Comparison of ENCODE assay signal across 15 cellular contexts in the genomic region with DNA sequence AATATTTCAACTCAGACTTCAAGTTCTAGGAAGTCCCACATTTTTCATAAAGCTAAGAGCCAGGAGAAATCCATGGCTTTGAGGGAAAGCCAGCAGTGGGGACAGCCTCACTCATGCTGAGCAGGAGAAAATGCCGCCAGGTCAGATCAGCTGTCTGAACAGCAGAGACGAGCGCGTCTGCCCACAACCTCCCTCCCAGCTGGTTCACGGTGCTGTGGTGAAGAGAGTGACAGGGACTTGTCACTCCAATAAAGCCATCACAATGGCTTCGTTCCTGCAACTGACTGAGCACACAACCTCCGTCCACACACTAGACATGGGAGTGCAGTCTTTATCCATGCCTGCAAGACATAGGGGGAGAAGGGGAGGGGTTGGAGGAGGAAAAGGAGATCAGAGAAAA.
"Had no signal": no experiment of that assay in that cellular context is flagged by ENCODE, and none has a peak within 500 bp of the region (broad histone marks: within the 10 kb centered on the region; RNA-seq: fewer than 3 reads in every experiment).

No MANE protein-coding gene starts in this region.

- H3K27ac ChIP-seq: coronary artery, psoas muscle, sigmoid colon, uterus had no signal

- H3K4me1 Mint-ChIP-seq: activated CD8-positive, alpha-beta memory T cell treated with anti-CD3 and anti-CD28 coated beads, Interleukin-2, amount 10 ng/mL, durations not matched to agents 7 days and 5 days; activated naive CD8-positive, alpha-beta T cell treated with anti-CD3 and anti-CD28 coated beads, Interleukin-2, amount 10 ng/mL, durations not matched to agents 7 days and 5 days had no signal

- H3K27me3 ChIP-seq: hepatocyte, sigmoid colon, uterus had no signal

- DNase-seq: activated CD8-positive, alpha-beta memory T cell treated with anti-CD3 and anti-CD28 coated beads, Interleukin-2, amount 10 ng/mL, durations not matched to agents 7 days and 5 days; activated gamma-delta T cell; activated naive CD8-positive, alpha-beta T cell treated with anti-CD3 and anti-CD28 coated beads, Interleukin-2, amount 10 ng/mL, durations not matched to agents 7 days and 5 days; activated T-cell treated with anti-CD3 and anti-CD28 coated beads, Interleukin-2, amount 50 U/mL, for 48 hours; aorta; effector CD8-positive, alpha-beta T cell; psoas muscle; sigmoid colon; stimulated activated CD4-positive, alpha-beta T cell treated with anti-CD3 and anti-CD28 coated beads, Interleukin-12 subunit alpha, Interleukin-12 subunit beta, amount 100 ng/mL, for 4 hours; stimulated activated naive CD4-positive, alpha-beta T cell treated with Interleukin-2 at 50 U/mL for 16 hours; uterus had no signal

- ATAC-seq: activated CD8-positive, alpha-beta memory T cell treated with anti-CD3 and anti-CD28 coated beads, Interleukin-2, amount 10 ng/mL, durations not matched to agents 7 days and 5 days; psoas muscle had no signal

- H3K36me3 Mint-ChIP-seq: activated CD8-positive, alpha-beta memory T cell treated with anti-CD3 and anti-CD28 coated beads, Interleukin-2, amount 10 ng/mL, durations not matched to agents 7 days and 5 days; activated naive CD8-positive, alpha-beta T cell treated with anti-CD3 and anti-CD28 coated beads, Interleukin-2, amount 10 ng/mL, durations not matched to agents 7 days and 5 days; natural killer cell treated with Interleukin-12 subunit alpha and Interleukin-12 subunit beta and Interleukin-15 and Interleukin-18, amount 100 ng/mL, for 72 hours had no signal

- H3K9me3 Mint-ChIP-seq: activated naive CD8-positive, alpha-beta T cell treated with anti-CD3 and anti-CD28 coated beads, Interleukin-2, amount 10 ng/mL, durations not matched to agents 7 days and 5 days; natural killer cell treated with Interleukin-12 subunit alpha and Interleukin-12 subunit beta and Interleukin-15 and Interleukin-18, amount 100 ng/mL, for 72 hours; T-helper 2 cell treated with Interferon-gamma antibody and Interleukin-4, amounts not matched to agents 5 μg/mL and 100 μg/mL, for 36 hours had no signal

- H3K4me2 ChIP-seq: hepatocyte had no signal

- H3K9me3 ChIP-seq: psoas muscle, sigmoid colon, uterus had no signal

- H3K4me1 ChIP-seq: psoas muscle, sigmoid colon, uterus had no signal

- H3K27ac Mint-ChIP-seq: activated CD8-positive, alpha-beta memory T cell treated with anti-CD3 and anti-CD28 coated beads, Interleukin-2, amount 10 ng/mL, durations not matched to agents 7 days and 5 days; activated naive CD8-positive, alpha-beta T cell treated with anti-CD3 and anti-CD28 coated beads, Interleukin-2, amount 10 ng/mL, durations not matched to agents 7 days and 5 days; natural killer cell treated with Interleukin-12 subunit alpha and Interleukin-12 subunit beta and Interleukin-15 and Interleukin-18, amount 100 ng/mL, for 72 hours; T-helper 2 cell treated with Interferon-gamma antibody and Interleukin-4, amounts not matched to agents 5 μg/mL and 100 μg/mL, for 36 hours had no signal

- H3K79me2 ChIP-seq: hepatocyte had no signal

- H2AFZ ChIP-seq: hepatocyte had no signal

- H3K4me3 Mint-ChIP-seq: activated CD8-positive, alpha-beta memory T cell treated with anti-CD3 and anti-CD28 coated beads, Interleukin-2, amount 10 ng/mL, durations not matched to agents 7 days and 5 days; activated naive CD8-positive, alpha-beta T cell treated with anti-CD3 and anti-CD28 coated beads, Interleukin-2, amount 10 ng/mL, durations not matched to agents 7 days and 5 days; natural killer cell treated with Interleukin-12 subunit alpha and Interleukin-12 subunit beta and Interleukin-15 and Interleukin-18, amount 100 ng/mL, for 72 hours; T-helper 2 cell treated with Interferon-gamma antibody and Interleukin-4, amounts not matched to agents 5 μg/mL and 100 μg/mL, for 36 hours had no signal

- H3K36me3 ChIP-seq: sigmoid colon, uterus had no signal

- H3K4me3 ChIP-seq: coronary artery, hepatocyte, psoas muscle, sigmoid colon, uterus had no signal
